In the genomic region with DNA sequence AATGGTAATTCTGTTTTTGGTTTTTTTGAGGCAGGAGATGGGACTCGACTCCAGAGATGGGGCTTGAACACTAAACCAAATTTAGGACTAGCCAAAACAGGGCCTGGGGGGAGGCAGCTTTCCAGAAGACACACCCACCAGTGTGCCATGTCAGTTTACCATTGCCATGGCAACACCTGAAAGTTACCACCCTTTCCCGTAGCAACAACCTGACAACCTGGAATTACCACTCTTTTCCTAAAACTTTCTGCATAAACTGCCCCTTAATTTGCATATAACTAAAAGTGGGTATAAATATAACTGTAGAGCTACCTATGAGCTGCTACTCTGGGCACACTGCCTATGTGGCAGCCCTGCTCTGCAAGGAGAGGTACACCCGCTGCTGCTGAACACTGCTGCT, we compare ENCODE assay signal across 35 cellular contexts. TPM values are rescaled to one million over a fixed set of nuclear protein-coding genes. Genes with fewer than 3 reads are reported as not detected.
"Had no signal": no experiment of that assay in that cellular context is flagged by ENCODE, and none has a peak within 500 bp of the region (broad histone marks: within the 10 kb centered on the region; RNA-seq: fewer than 3 reads in every experiment).

No MANE protein-coding gene starts in this region.

- H3K4me1 ChIP-seq: ascending aorta, breast epithelium had no signal

- FAIRE-seq: colon, TTC549 had no signal

- H3K4me3 Mint-ChIP-seq: activated B cell treated with CpG ODN at 0.5 μM for 24 hours; activated CD4-positive, alpha-beta memory T cell treated with anti-CD3 and anti-CD28 coated beads for 36 hours; activated CD4-positive, alpha-beta T cell treated with anti-CD3 and anti-CD28 coated beads, Interleukin-2, amount 10 ng/mL, durations not matched to agents 24 days and 14 days; activated CD8-positive, alpha-beta memory T cell treated with anti-CD3 and anti-CD28 coated beads, Interleukin-2, amount 10 ng/mL, durations not matched to agents 7 days and 5 days; activated CD8-positive, alpha-beta T cell treated with anti-CD3 and anti-CD28 coated beads for 36 hours; activated naive CD4-positive, alpha-beta T cell treated with anti-CD3 and anti-CD28 coated beads, Interleukin-2, amount 10 ng/mL, durations not matched to agents 7 days and 5 days; activated naive CD4-positive, alpha-beta T cell treated with anti-CD3 and anti-CD28 coated beads, Interleukin-2, amount 50 U/mL, for 24 hours; activated naive CD8-positive, alpha-beta T cell; activated naive CD8-positive, alpha-beta T cell treated with anti-CD3 and anti-CD28 coated beads, Interleukin-2, amount 10 ng/mL, durations not matched to agents 7 days and 5 days; activated naive CD8-positive, alpha-beta T cell treated with anti-CD3 and anti-CD28 coated beads, Interleukin-2, amount 50 U/mL, for 24 hours; activated T-cell treated with anti-CD3 and anti-CD28 coated beads, Interleukin-2, amount 50 U/mL, for 24 hours; T-helper 1 cell treated with Interleukin-12 subunit alpha and Interleukin-12 subunit beta and Interleukin-4 antibody, amounts not matched to agents 30 μg/mL and 1 μg/mL, for 36 hours; T-helper 2 cell treated with Interferon-gamma antibody and Interleukin-4, amounts not matched to agents 5 μg/mL and 100 μg/mL, for 36 hours had no signal

- H3K27me3 Mint-ChIP-seq: activated naive CD8-positive, alpha-beta T cell had no signal

- DNase-seq: activated B cell treated with CpG ODN at 0.5 μM for 24 hours; activated CD4-positive, alpha-beta memory T cell treated with anti-CD3 and anti-CD28 coated beads for 36 hours; activated CD4-positive, alpha-beta T cell treated with anti-CD3 and anti-CD28 coated beads for 4 hours; activated CD4-positive, alpha-beta T cell treated with anti-CD3 and anti-CD28 coated beads, Interleukin-2, amount 10 ng/mL, durations not matched to agents 24 days and 14 days; activated CD4-positive, alpha-beta T cell treated with anti-CD3 and anti-CD28 coated beads, Interleukin-2, amount 50 U/mL, for 1 hour; activated CD4-positive, alpha-beta T cell treated with anti-CD3 and anti-CD28 coated beads, Interleukin-2, amount 50 U/mL, for 4 hours; activated CD4-positive, CD25-positive, alpha-beta regulatory T cell treated with anti-CD3 and anti-CD28 coated beads, Interleukin-2, amount 50 U/mL, for 72 hours; activated CD8-positive, alpha-beta memory T cell treated with anti-CD3 and anti-CD28 coated beads for 24 hours; activated CD8-positive, alpha-beta memory T cell treated with anti-CD3 and anti-CD28 coated beads, Interleukin-2, amount 10 ng/mL, durations not matched to agents 7 days and 5 days; activated CD8-positive, alpha-beta memory T cell treated with anti-CD3 and anti-CD28 coated beads, Interleukin-2, amount 50 U/mL, for 48 hours; activated CD8-positive, alpha-beta T cell treated with anti-CD3 and anti-CD28 coated beads for 36 hours; activated effector memory CD4-positive, alpha-beta T cell treated with Interleukin-2 at 50 U/mL for 16 hours; activated gamma-delta T cell; activated naive CD4-positive, alpha-beta T cell treated with anti-CD3 and anti-CD28 coated beads, Interleukin-2, amount 10 ng/mL, durations not matched to agents 7 days and 5 days; activated naive CD4-positive, alpha-beta T cell treated with Interleukin-2 at 50 U/mL for 16 hours; activated naive CD8-positive, alpha-beta T cell treated with anti-CD3 and anti-CD28 coated beads, Interleukin-2, amount 10 ng/mL, durations not matched to agents 7 days and 5 days; activated naive CD8-positive, alpha-beta T cell treated with anti-CD3 and anti-CD28 coated beads, Interleukin-2, amount 50 U/mL, for 24 hours; activated T-cell treated with anti-CD3 and anti-CD28 coated beads, Interleukin-2, amount 50 U/mL, for 24 hours; activated T-cell treated with anti-CD3 and anti-CD28 coated beads, Interleukin-2, amount 50 U/mL, for 48 hours; amygdala; anterior cingulate cortex; brain microvascular endothelial cell; central memory CD4-positive, alpha-beta T cell; T-helper 2 cell; T-helper 9 cell had no signal

- ATAC-seq: activated CD8-positive, alpha-beta memory T cell treated with anti-CD3 and anti-CD28 coated beads, Interleukin-2, amount 10 ng/mL, durations not matched to agents 7 days and 5 days; activated CD8-positive, alpha-beta T cell treated with anti-CD3 and anti-CD28 coated beads for 36 hours; activated naive CD8-positive, alpha-beta T cell treated with anti-CD3 and anti-CD28 coated beads, Interleukin-2, amount 50 U/mL, for 24 hours had no signal

- H3K36me3 Mint-ChIP-seq: activated CD4-positive, alpha-beta memory T cell treated with anti-CD3 and anti-CD28 coated beads for 36 hours; activated CD8-positive, alpha-beta memory T cell treated with anti-CD3 and anti-CD28 coated beads, Interleukin-2, amount 10 ng/mL, durations not matched to agents 7 days and 5 days; activated naive CD4-positive, alpha-beta T cell treated with anti-CD3 and anti-CD28 coated beads, Interleukin-2, amount 10 ng/mL, durations not matched to agents 7 days and 5 days; activated naive CD4-positive, alpha-beta T cell treated with anti-CD3 and anti-CD28 coated beads, Interleukin-2, amount 50 U/mL, for 24 hours; activated naive CD8-positive, alpha-beta T cell had no signal

- H3K27me3 ChIP-seq: ascending aorta, brain microvascular endothelial cell, breast epithelium had no signal

- H3K4me3 ChIP-seq: ascending aorta, breast epithelium had no signal

- H3K27ac Mint-ChIP-seq: activated B cell treated with CpG ODN at 0.5 μM for 24 hours; activated CD4-positive, alpha-beta memory T cell treated with anti-CD3 and anti-CD28 coated beads for 36 hours; activated CD4-positive, alpha-beta T cell treated with anti-CD3 and anti-CD28 coated beads, Interleukin-2, amount 10 ng/mL, durations not matched to agents 24 days and 14 days; activated CD8-positive, alpha-beta memory T cell treated with anti-CD3 and anti-CD28 coated beads, Interleukin-2, amount 10 ng/mL, durations not matched to agents 7 days and 5 days; activated CD8-positive, alpha-beta T cell treated with anti-CD3 and anti-CD28 coated beads for 36 hours; activated naive CD4-positive, alpha-beta T cell treated with anti-CD3 and anti-CD28 coated beads, Interleukin-2, amount 10 ng/mL, durations not matched to agents 7 days and 5 days; activated naive CD4-positive, alpha-beta T cell treated with anti-CD3 and anti-CD28 coated beads, Interleukin-2, amount 50 U/mL, for 24 hours; activated naive CD8-positive, alpha-beta T cell; activated naive CD8-positive, alpha-beta T cell treated with anti-CD3 and anti-CD28 coated beads, Interleukin-2, amount 10 ng/mL, durations not matched to agents 7 days and 5 days; activated naive CD8-positive, alpha-beta T cell treated with anti-CD3 and anti-CD28 coated beads, Interleukin-2, amount 50 U/mL, for 24 hours; activated T-cell treated with anti-CD3 and anti-CD28 coated beads, Interleukin-2, amount 50 U/mL, for 24 hours; activated T-helper 2 cell treated with anti-CD3 and anti-CD28 coated beads, Interferon-gamma antibody, Interleukin-2, Interleukin-4, amounts not matched to agents 10 μg/mL and 5 μg/mL and 100 μg/mL, durations not matched to agents 14 hours and 24 hours and 36 hours; T-helper 1 cell treated with Interleukin-12 subunit alpha and Interleukin-12 subunit beta and Interleukin-4 antibody, amounts not matched to agents 30 μg/mL and 1 μg/mL, for 36 hours; T-helper 2 cell treated with Interferon-gamma antibody and Interleukin-4, amounts not matched to agents 5 μg/mL and 100 μg/mL, for 36 hours had no signal

- H3K4me1 Mint-ChIP-seq: activated B cell treated with CpG ODN at 0.5 μM for 24 hours; activated CD4-positive, alpha-beta T cell treated with anti-CD3 and anti-CD28 coated beads, Interleukin-2, amount 10 ng/mL, durations not matched to agents 24 days and 14 days; activated CD8-positive, alpha-beta memory T cell treated with anti-CD3 and anti-CD28 coated beads, Interleukin-2, amount 10 ng/mL, durations not matched to agents 7 days and 5 days; activated naive CD4-positive, alpha-beta T cell treated with anti-CD3 and anti-CD28 coated beads, Interleukin-2, amount 10 ng/mL, durations not matched to agents 7 days and 5 days; activated naive CD4-positive, alpha-beta T cell treated with anti-CD3 and anti-CD28 coated beads, Interleukin-2, amount 50 U/mL, for 24 hours; activated naive CD8-positive, alpha-beta T cell treated with anti-CD3 and anti-CD28 coated beads, Interleukin-2, amount 10 ng/mL, durations not matched to agents 7 days and 5 days; activated naive CD8-positive, alpha-beta T cell treated with anti-CD3 and anti-CD28 coated beads, Interleukin-2, amount 50 U/mL, for 24 hours had no signal

- H3K27ac ChIP-seq: ascending aorta, brain microvascular endothelial cell, breast epithelium, VCaP had no signal

- H3K36me3 ChIP-seq: ascending aorta, brain microvascular endothelial cell, breast epithelium had no signal

- H3K9me3 ChIP-seq: breast epithelium had no signal

- H3K9me3 Mint-ChIP-seq: activated B cell treated with CpG ODN at 0.5 μM for 24 hours; activated CD4-positive, alpha-beta memory T cell treated with anti-CD3 and anti-CD28 coated beads for 36 hours; activated CD4-positive, alpha-beta T cell treated with anti-CD3 and anti-CD28 coated beads, Interleukin-2, amount 10 ng/mL, durations not matched to agents 24 days and 14 days; activated CD8-positive, alpha-beta T cell treated with anti-CD3 and anti-CD28 coated beads for 36 hours; activated naive CD4-positive, alpha-beta T cell treated with anti-CD3 and anti-CD28 coated beads, Interleukin-2, amount 10 ng/mL, durations not matched to agents 7 days and 5 days; activated naive CD4-positive, alpha-beta T cell treated with anti-CD3 and anti-CD28 coated beads, Interleukin-2, amount 50 U/mL, for 24 hours; activated naive CD8-positive, alpha-beta T cell treated with anti-CD3 and anti-CD28 coated beads, Interleukin-2, amount 10 ng/mL, durations not matched to agents 7 days and 5 days; activated naive CD8-positive, alpha-beta T cell treated with anti-CD3 and anti-CD28 coated beads, Interleukin-2, amount 50 U/mL, for 24 hours; activated T-cell treated with anti-CD3 and anti-CD28 coated beads, Interleukin-2, amount 50 U/mL, for 24 hours; activated T-helper 2 cell treated with anti-CD3 and anti-CD28 coated beads, Interferon-gamma antibody, Interleukin-2, Interleukin-4, amounts not matched to agents 10 μg/mL and 5 μg/mL and 100 μg/mL, durations not matched to agents 14 hours and 24 hours and 36 hours; T-helper 1 cell treated with Interleukin-12 subunit alpha and Interleukin-12 subunit beta and Interleukin-4 antibody, amounts not matched to agents 30 μg/mL and 1 μg/mL, for 36 hours; T-helper 2 cell treated with Interferon-gamma antibody and Interleukin-4, amounts not matched to agents 5 μg/mL and 100 μg/mL, for 36 hours had no signal

RNA-seq across cellular contexts. Expression of gene CDK15, which starts 10.3 kb away (rescaled TPM):
- total RNA-seq: activated B cell treated with CpG ODN at 0.5 μM for 24 hours; activated CD4-positive, alpha-beta memory T cell treated with anti-CD3 and anti-CD28 coated beads for 36 hours; activated CD4-positive, alpha-beta T cell treated with anti-CD3 and anti-CD28 coated beads, Interleukin-2, amount 10 ng/mL, durations not matched to agents 24 days and 14 days; activated CD8-positive, alpha-beta memory T cell treated with anti-CD3 and anti-CD28 coated beads, Interleukin-2, amount 10 ng/mL, durations not matched to agents 7 days and 5 days; activated CD8-positive, alpha-beta T cell treated with anti-CD3 and anti-CD28 coated beads for 36 hours; activated naive CD8-positive, alpha-beta T cell treated with anti-CD3 and anti-CD28 coated beads, Interleukin-2, amount 10 ng/mL, durations not matched to agents 7 days and 5 days; activated T-helper 2 cell treated with anti-CD3 and anti-CD28 coated beads, Interferon-gamma antibody, Interleukin-2, Interleukin-4, amounts not matched to agents 10 μg/mL and 5 μg/mL and 100 μg/mL, durations not matched to agents 14 hours and 24 hours and 36 hours had no signal
